Comparison of ENCODE assay signal across 8 cellular contexts in the genomic region with DNA sequence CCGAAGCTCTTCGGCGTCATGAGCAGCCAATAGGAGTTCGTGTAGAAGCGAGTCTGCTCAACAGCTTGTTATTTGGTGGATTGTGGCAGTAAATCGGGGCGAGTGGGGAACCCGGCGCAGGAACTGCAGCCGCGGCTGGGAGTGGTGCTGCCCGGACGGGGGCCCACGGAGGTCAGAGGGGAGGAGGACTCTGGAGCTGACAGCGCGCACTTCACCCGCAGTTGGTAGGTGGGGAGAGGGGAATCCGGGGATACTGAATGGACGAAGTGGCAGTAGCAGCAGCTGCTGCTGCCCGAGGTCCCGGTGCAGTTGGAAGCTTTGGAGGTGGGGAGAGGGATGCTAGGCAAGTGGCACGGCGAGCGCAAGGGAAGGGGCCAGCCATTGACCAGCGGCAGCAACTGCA. TPM values are rescaled to one million over a fixed set of nuclear protein-coding genes. Genes with fewer than 3 reads are reported as not detected.
DNase-seq lines count a peak whose midpoint lies in the region; ATAC-seq, FAIRE-seq and TF ChIP-seq lines count a peak whose summit lies in the region.

TSS of gene ARID4A (plus strand) at position 79 of the 403 bp plus-strand sequence. CDS start 1,300 bp downstream, outside the sequence.

- no peak for FAIRE-seq in GM12878 (lab: Jason Lieb, UNC)

- POLR2A ChIA-PET in CD8-positive, alpha-beta T cell (lab: Charles Lee) = interaction anchor here (0.6 to 3.7 kb wide), 23 partner anchors 9 to 1867 kb away, joined by 3 to 47 read pairs (median 6); partner anchors contain the start of genes ACTR10, DHRS7, KIAA0586 and PSMA3
- POLR2A ChIA-PET in GM12878 (lab: Charles Lee) = interaction anchor here (0.5 to 3.5 kb wide), 19 partner anchors 9 to 228 kb away, joined by 3 to 20 read pairs (median 4); partner anchors contain the start of genes KIAA0586, PSMA3 and TIMM9

- SMC1A ChIA-PET in GM12878 (lab: Charles Lee; ENCODE audit: uncharacterized antibody, unreplicated experiment) = interaction anchor here (0.7 to 4.6 kb wide), 12 partner anchors 9 to 129 kb away, joined by 3 to 35 read pairs (median 5); partner anchors contain the start of genes KIAA0586, PSMA3 and TIMM9

- H3K36me3 Mint-ChIP-seq in CD8-positive, alpha-beta T cell = peaks cover 48% of the 10 kb centered on the region

- H3K4me1 ChIP-seq in CD8-positive, alpha-beta T cell (ENCODE audit: insufficient read depth, low read length) = peaks cover 39% of the 10 kb centered on the region
- H3K4me1 ChIP-seq in SJCRH30 = peaks cover 8% of the 10 kb centered on the region; the same call in 1 of the 2 replicates
- H3K4me1 ChIP-seq in GM12878 (ENCODE audit: control insufficient read depth, insufficient read depth, low read length) = 0 out of 2 replicates have a peak, but pooled peaks cover 3% of the 10 kb centered on the region

- in situ Hi-C loops in GM12878 (cut with MboI) = no loop called here

- H3K9me3 ChIP-seq in CD8-positive, alpha-beta T cell (ENCODE audit: low read length) = no peaks in the 10 kb centered on the region
- no peaks in the 10 kb centered on the region for H3K9me3 ChIP-seq in SJCRH30 (replicated peaks)
- no peaks in the 10 kb centered on the region; the same call in 1 of the 3 replicates for H3K9me3 ChIP-seq in GM12878 (replicated peaks; ENCODE audit: control insufficient read depth, insufficient read depth, low read length)

- H3K27ac ChIP-seq in CD8-positive, alpha-beta T cell (ENCODE audit: low read depth, low read length) = peak within 1 kb of the TSS; percentile 94
- H3K27ac ChIP-seq in SJCRH30 = peak within 1 kb of the TSS; percentile 94
- H3K27ac ChIP-seq in GM12878 (ENCODE audit: control insufficient read depth, insufficient read depth) = peak within 1 kb of the TSS; percentile 97

- H3K4me2 ChIP-seq in GM12878 (ENCODE audit: control insufficient read depth, insufficient read depth) = peak within 1 kb of the TSS; percentile 79

- RAD21 ChIA-PET in GM12878 (lab: Charles Lee; ENCODE audit: unreplicated experiment) = interaction anchor here (0.7 to 2.7 kb wide), 15 partner anchors 9 to 132 kb away, joined by 3 to 17 read pairs (median 4); partner anchors contain the start of genes ACTR10, KIAA0586, PSMA3 and TIMM9

- peaks cover 76% of the 10 kb centered on the region for H3K79me2 ChIP-seq in GM12878 (ENCODE audit: control insufficient read depth, insufficient read depth, low read length)

- H3K4me3 Mint-ChIP-seq in CD8-positive, alpha-beta T cell = peak within 1 kb of the TSS; percentile 98

- TF ChIP-seq EP300 in GM12878 (IDR thresholded peaks at IDR 0.05; ENCODE audit: borderline replicate concordance in 1 of 2, control insufficient read depth in 1 of 2, low read depth in 2 of 2, low read length in 2 of 2) = no peak

- intact Hi-C loops in CD8-positive, alpha-beta T cell (cut with DNase I, micrococcal nuclease) = loop anchor here (1.0 to 10.0 kb wide), 7 partner anchors 33 to 1796 kb away; partner anchors contain the start of genes ACTR10 (in 1 of the 2), KIAA0586 (in 1 of the 2), PCNX4 (in 1 of the 2) and PSMA3 (in 1 of the 2)
- intact Hi-C loops in GM12878 (cut with micrococcal nuclease; ENCODE audit: unreplicated experiment) (loop anchor here (2.0 kb wide), 1 partner anchor 54 kb away; the partner anchor contains the start of gene PSMA3), left colon (cut with DNase I, micrococcal nuclease) (no loop called here)

- H3K9me3 Mint-ChIP-seq in CD8-positive, alpha-beta T cell = no peaks in the 10 kb centered on the region

- DNase-seq in CD8-positive, alpha-beta T cell = peak in 5 of 7 experiments; percentile 68 to 85 (median 76)
- DNase-seq in SJCRH30 (no peak), GM12878 (ENCODE audit: low read depth, low spot score) (no peak), left colon (peak; percentile 84 to 97), hepatic stellate cell (ENCODE audit: low spot score) (no peak)
- DNase-seq in stimulated activated CD4-positive, alpha-beta T cell treated with anti-CD3 and anti-CD28 coated beads, Interleukin-2, amount 100 ng/mL, for 24 hours = peak; percentile 73 to 81

- H3K9ac ChIP-seq in GM12878 (ENCODE audit: control insufficient read depth, insufficient read depth, low read length) = peak within 1 kb of the TSS; percentile 97

- no peaks in the 10 kb centered on the region for H3K27me3 Mint-ChIP-seq in CD8-positive, alpha-beta T cell (ENCODE audit: low read depth)

- no TSS peak for BruUV-seq in GM12878 (replicated peaks; lab: Mats Ljungman, UMichigan)

- CTCF ChIA-PET in CD8-positive, alpha-beta T cell (lab: Charles Lee) = interaction anchor here (0.6 to 2.1 kb wide), 6 partner anchors 17 to 54 kb away, joined by 3 to 5 read pairs (median 4); partner anchors contain the start of gene PSMA3
- CTCF ChIA-PET in GM12878 (lab: Yijun Ruan, JAX) = interaction anchor here (0.5 to 1.9 kb wide), 10 partner anchors 10 to 129 kb away, joined by 3 to 7 read pairs (median 3); partner anchors contain the start of genes KIAA0586 and TOMM20L

- H3K4me3 ChIP-seq in CD8-positive, alpha-beta T cell (ENCODE audit: low read depth, low read length) = peak within 1 kb of the TSS; percentile 85
- H3K4me3 ChIP-seq in SJCRH30 = peak within 1 kb of the TSS; percentile 89
- peak within 1 kb of the TSS; percentile 92 for H3K4me3 ChIP-seq in GM12878

- no peak for ATAC-seq in CD8-positive, alpha-beta T cell
- ATAC-seq in GM12878 (no peak), left colon (no peak), GM21786 (IDR thresholded peaks at IDR 0.05; ENCODE audit: unreplicated experiment) (no peak), HG03378 (IDR thresholded peaks at IDR 0.05; ENCODE audit: unreplicated experiment) (no peak)

- peak within 1 kb of the TSS; percentile 95 for H2AFZ ChIP-seq in GM12878 (ENCODE audit: control insufficient read depth, low read depth, low read length)

- peaks cover 61% of the 10 kb centered on the region for H3K4me1 Mint-ChIP-seq in CD8-positive, alpha-beta T cell (ENCODE audit: low read depth)

- H4K20me1 ChIP-seq in GM12878 (ENCODE audit: control insufficient read depth, insufficient read depth) = peaks cover 2% of the 10 kb centered on the region; the same call in 1 of the 2 replicates

- peak; percentile 86 for TF ChIP-seq POLR2A in GM12878 (IDR thresholded peaks at IDR 0.05; ENCODE audit: low read depth, low read length)

- H3K36me3 ChIP-seq in CD8-positive, alpha-beta T cell (ENCODE audit: insufficient read depth, low read length) = peaks cover 14% of the 10 kb centered on the region
- H3K36me3 ChIP-seq in SJCRH30 (peaks cover 15% of the 10 kb centered on the region), GM12878 (ENCODE audit: control insufficient read depth in 2 of 2, insufficient read depth in 2 of 2, low read length in 1 of 2) (peaks cover 2 to 16% of the 10 kb centered on the region in 2 experiments; a peak in 3 of 4 replicates)

- under 1% methylated on average over 25 of the region's 25 CpGs for WGBS in GM12878 (ENCODE audit: insufficient coverage, insufficient replicate concordance, low lambda C conversion rate, missing lambda C conversion rate)

- H3K27me3 ChIP-seq in CD8-positive, alpha-beta T cell (ENCODE audit: insufficient read depth, low read length) = no peaks in the 10 kb centered on the region
- H3K27me3 ChIP-seq in SJCRH30 = no peaks in the 10 kb centered on the region
- H3K27me3 ChIP-seq in GM12878 (replicated peaks in 1 of 2; ENCODE audit: control insufficient read depth in 2 of 2, insufficient read depth in 2 of 2, low read length in 1 of 2) = no peaks in the 10 kb centered on the region

- H3K27ac Mint-ChIP-seq in CD8-positive, alpha-beta T cell = peak within 1 kb of the TSS; percentile 93

- no peak for TF ChIP-seq CTCF in CD8-positive, alpha-beta T cell (IDR thresholded peaks at IDR 0.05)
- no peak for TF ChIP-seq CTCF in GM12878 (IDR thresholded peaks at IDR 0.05 in 2 of 3, conservative IDR thresholded peaks at IDR 0.05 in 1 of 3; ENCODE audit: control insufficient read depth in 2 of 3, extremely low read depth in 1 of 3, insufficient read depth in 1 of 3, low read depth in 3 of 3, low read length in 3 of 3)

- no peak for TF ChIP-seq RAD21 in GM12878 (IDR thresholded peaks at IDR 0.05; ENCODE audit: insufficient read depth, low read depth, low read length)

TF ChIP-seq in GM12878, 131 proteins besides CTCF, POLR2A, EP300 and RAD21 (continues in another document):
- peak; percentile 76 for TF ChIP-seq SIN3A (IDR thresholded peaks at IDR 0.05; ENCODE audit: low read depth, low read length)
- TF ChIP-seq NR2F1 (conservative IDR thresholded peaks at IDR 0.05) = 0 out of 2 replicates have a peak, but pooled peaks have one; percentile 8
- 0 out of 2 replicates have a peak, but pooled peaks have one; percentile 44 for TF ChIP-seq LARP7 (IDR thresholded peaks at IDR 0.05)
- peak; percentile 28; the same call in 1 of the 2 replicates for TF ChIP-seq NBN (IDR thresholded peaks at IDR 0.05)
- TF ChIP-seq SMARCA5 (IDR thresholded peaks at IDR 0.05) = no peak
- TF ChIP-seq POU2F2 (IDR thresholded peaks at IDR 0.05; ENCODE audit: borderline replicate concordance, low read depth, low read length) = peak; percentile 71; the same call in 1 of the 3 replicates

RNA-seq across cellular contexts. Expression of gene ARID4A, which starts in this region (rescaled TPM):
- 10 to 100 TPM; 80.7 to 83.2 TPM for total RNA-seq in CD8-positive, alpha-beta T cell
- total RNA-seq in SJCRH30 (2014; rRNA removed; shearing (Covaris generic)) = 11.0 and 12.7 TPM in 2 replicates
- 79.2 and 92.6 TPM in 2 replicates for total RNA-seq in GM12878 (2013; cell fraction: nucleolus; rRNA removed)
- total RNA-seq in GM12878 (2014; rRNA removed) = 6.2 and 8.9 TPM in 2 replicates
- 13.7 and 13.9 TPM in 2 replicates for total RNA-seq in GM12878 (2014; rRNA removed; fragmentation: Illumina TruSeq; extraction: Trizol)
- 14.1 and 14.4 TPM in 2 replicates for total RNA-seq in GM12878 (2021)
- polyA plus RNA-seq in GM12878 (2011; ENCODE audit: low read depth) = 12.5 TPM
- 12.5 and 27.7 TPM in 2 replicates for polyA plus RNA-seq in GM12878 (2011; rRNA removed)
- 3.5 and 3.7 TPM in 2 replicates for polyA plus RNA-seq in GM12878 (2011; cell fraction: cytosol; rRNA removed)
- 21.8 and 25.4 TPM in 2 replicates for polyA plus RNA-seq in GM12878 (2011; cell fraction: nucleus; rRNA removed)
- polyA plus RNA-seq in GM12878 (2012) = 10.4 and 12.2 TPM in 2 replicates
- polyA plus RNA-seq in GM12878 (2014; fragmentation: Illumina TruSeq; extraction: Trizol) = 12.5 and 18.2 TPM in 2 replicates
- polyA plus RNA-seq in GM12878 (2014; fragmentation: Nextera tagmentation; extraction: Ambion mirVana) = 1 to 10 TPM; 5.2 to 5.8 TPM
- polyA plus RNA-seq in GM12878 (2014; rRNA removed) = 6.0 and 7.6 TPM in 2 replicates
- polyA plus RNA-seq in GM12878 (2016; fragmentation: Nextera tagmentation; extraction: Ambion mirVana) = 10 to 100 TPM; 18.4 to 18.9 TPM
- 14.0 and 22.9 TPM in 2 replicates for polyA minus RNA-seq in GM12878 (2011; rRNA and poly(A)+ RNA removed)
- 3.4 and 6.4 TPM in 2 replicates for polyA minus RNA-seq in GM12878 (2011; cell fraction: cytosol; rRNA and poly(A)+ RNA removed)
- 24.5 and 35.5 TPM in 2 replicates for polyA minus RNA-seq in GM12878 (2011; cell fraction: nucleus; rRNA and poly(A)+ RNA removed)
- total RNA-seq in left colon = 10 to 100 TPM; 23.4 to 34.0 TPM

Comparison
In these comparisons a context has a peak if more than half of its experiments do, and no peak if none do; other contexts are left out.
1. DNase-seq: peak in CD8-positive, alpha-beta T cell (5 of 7), left colon (2 of 2) and stimulated activated CD4-positive, alpha-beta T cell treated with anti-CD3 and anti-CD28 coated beads, Interleukin-2, amount 100 ng/mL, for 24 hours (2 of 2); none in SJCRH30 (0 of 2), GM12878 (single experiment) and hepatic stellate cell (single experiment).
2. intact Hi-C loops: an anchor here in CD8-positive, alpha-beta T cell (1.0 to 10.0 kb wide) and GM12878 (2.0 kb wide); none called in left colon.
3. Peak in every context shown above with its lines, with median percentiles within 50 percentile points of each other: H3K27ac ChIP-seq and H3K4me3 ChIP-seq.